Comparison of ENCODE assay signal across 25 cellular contexts in genomic region chr16:49482690-49483089, GRCh38.
"Had no signal": no experiment of that assay in that cellular context is flagged by ENCODE, and none has a peak within 500 bp of the region (broad histone marks: within the 10 kb centered on the region; RNA-seq: fewer than 3 reads in every experiment).

No MANE protein-coding gene starts in this region.

- H3K4me1 ChIP-seq: colonic mucosa had no signal

- H3K4me3 ChIP-seq: cardiac muscle cell, colonic mucosa, left lung, right atrium auricular region, skin epidermis had no signal

- H3K27ac ChIP-seq: cardiac muscle cell, colonic mucosa, epithelial cell of prostate, left lung, right atrium auricular region, skin epidermis had no signal

- DNase-seq: activated B cell treated with CpG ODN at 0.5 μM for 24 hours; activated CD4-positive, alpha-beta T cell treated with anti-CD3 and anti-CD28 coated beads, Interleukin-2, amount 10 ng/mL, durations not matched to agents 7 days and 5 days; activated CD8-positive, alpha-beta memory T cell treated with anti-CD3 and anti-CD28 coated beads, Interleukin-2, amount 50 U/mL, for 4 hours; activated naive CD4-positive, alpha-beta T cell; activated naive CD8-positive, alpha-beta T cell treated with anti-CD3 and anti-CD28 coated beads, Interleukin-2, amount 10 ng/mL, durations not matched to agents 7 days and 5 days; amygdala; colonic mucosa; endodermal cell; foreskin melanocyte; kidney; mammary epithelial cell; nephron progenitor cell; SK-N-SH; stimulated activated CD4-positive, alpha-beta T cell treated with anti-CD3 and anti-CD28 coated beads, Interleukin-15, amount 100 ng/mL, for 24 hours; stimulated activated CD4-positive, alpha-beta T cell treated with anti-CD3 and anti-CD28 coated beads, Interleukin-2, amount 100 ng/mL, for 48 hours had no signal

- ATAC-seq: left lung had no signal

- FAIRE-seq: kidney had no signal

- H3K27me3 Mint-ChIP-seq: stimulated activated naive CD8-positive, alpha-beta T cell treated with anti-CD3 and anti-CD28 coated beads, Interleukin-15, Interleukin-2, amounts not matched to agents 100 ng/mL and 50 ng/mL, for 24 hours had no signal

- H3K27me3 ChIP-seq: colonic mucosa, right atrium auricular region had no signal

- H3K36me3 Mint-ChIP-seq: activated naive CD8-positive, alpha-beta T cell treated with anti-CD3 and anti-CD28 coated beads, Interleukin-2, amount 10 ng/mL, durations not matched to agents 7 days and 5 days; type B pancreatic cell had no signal

- H3K36me3 ChIP-seq: cardiac muscle cell, colonic mucosa, left lung, right atrium auricular region had no signal

- H3K4me3 Mint-ChIP-seq: activated B cell treated with CpG ODN at 0.5 μM for 24 hours; activated CD4-positive, alpha-beta T cell treated with anti-CD3 and anti-CD28 coated beads, Interleukin-2, amount 10 ng/mL, durations not matched to agents 7 days and 5 days; activated naive CD8-positive, alpha-beta T cell treated with anti-CD3 and anti-CD28 coated beads, Interleukin-2, amount 10 ng/mL, durations not matched to agents 7 days and 5 days; activated T-helper 1 cell treated with anti-CD3 and anti-CD28 coated beads, Interleukin-12 subunit alpha, Interleukin-12 subunit beta, Interleukin-2, Interleukin-4 antibody, amounts not matched to agents 30 ng/mL and 10 ng/mL and 1 ng/mL, durations not matched to agents 14 hours and 24 hours and 36 hours; endodermal cell; nephron progenitor cell; stimulated activated naive CD8-positive, alpha-beta T cell treated with anti-CD3 and anti-CD28 coated beads, Interleukin-15, Interleukin-2, amounts not matched to agents 100 ng/mL and 50 ng/mL, for 24 hours; T-helper 2 cell treated with Interferon-gamma antibody and Interleukin-4, amounts not matched to agents 5 μg/mL and 100 μg/mL, for 36 hours; type B pancreatic cell had no signal

- H3K4me1 Mint-ChIP-seq: nephron progenitor cell had no signal

- H3K9me3 ChIP-seq: colonic mucosa, left lung, right atrium auricular region, SK-N-SH had no signal

- H3K27ac Mint-ChIP-seq: activated B cell treated with CpG ODN at 0.5 μM for 24 hours; activated CD4-positive, alpha-beta T cell treated with anti-CD3 and anti-CD28 coated beads, Interleukin-2, amount 10 ng/mL, durations not matched to agents 7 days and 5 days; activated naive CD8-positive, alpha-beta T cell treated with anti-CD3 and anti-CD28 coated beads, Interleukin-2, amount 10 ng/mL, durations not matched to agents 7 days and 5 days; activated T-helper 1 cell treated with anti-CD3 and anti-CD28 coated beads, Interleukin-12 subunit alpha, Interleukin-12 subunit beta, Interleukin-2, Interleukin-4 antibody, amounts not matched to agents 30 ng/mL and 10 ng/mL and 1 ng/mL, durations not matched to agents 14 hours and 24 hours and 36 hours; endodermal cell; nephron progenitor cell; progenitor cell of endocrine pancreas; stimulated activated naive CD8-positive, alpha-beta T cell treated with anti-CD3 and anti-CD28 coated beads, Interleukin-15, Interleukin-2, amounts not matched to agents 100 ng/mL and 50 ng/mL, for 24 hours; T-helper 2 cell treated with Interferon-gamma antibody and Interleukin-4, amounts not matched to agents 5 μg/mL and 100 μg/mL, for 36 hours; type B pancreatic cell had no signal

- H3K9me3 Mint-ChIP-seq: activated B cell treated with CpG ODN at 0.5 μM for 24 hours; activated CD4-positive, alpha-beta T cell treated with anti-CD3 and anti-CD28 coated beads, Interleukin-2, amount 10 ng/mL, durations not matched to agents 7 days and 5 days; activated naive CD8-positive, alpha-beta T cell treated with anti-CD3 and anti-CD28 coated beads, Interleukin-2, amount 10 ng/mL, durations not matched to agents 7 days and 5 days; activated T-helper 1 cell treated with anti-CD3 and anti-CD28 coated beads, Interleukin-12 subunit alpha, Interleukin-12 subunit beta, Interleukin-2, Interleukin-4 antibody, amounts not matched to agents 30 ng/mL and 10 ng/mL and 1 ng/mL, durations not matched to agents 14 hours and 24 hours and 36 hours; endodermal cell; nephron progenitor cell; stimulated activated naive CD8-positive, alpha-beta T cell treated with anti-CD3 and anti-CD28 coated beads, Interleukin-15, Interleukin-2, amounts not matched to agents 100 ng/mL and 50 ng/mL, for 24 hours; T-helper 2 cell treated with Interferon-gamma antibody and Interleukin-4, amounts not matched to agents 5 μg/mL and 100 μg/mL, for 36 hours; type B pancreatic cell had no signal
